In the genomic region with DNA sequence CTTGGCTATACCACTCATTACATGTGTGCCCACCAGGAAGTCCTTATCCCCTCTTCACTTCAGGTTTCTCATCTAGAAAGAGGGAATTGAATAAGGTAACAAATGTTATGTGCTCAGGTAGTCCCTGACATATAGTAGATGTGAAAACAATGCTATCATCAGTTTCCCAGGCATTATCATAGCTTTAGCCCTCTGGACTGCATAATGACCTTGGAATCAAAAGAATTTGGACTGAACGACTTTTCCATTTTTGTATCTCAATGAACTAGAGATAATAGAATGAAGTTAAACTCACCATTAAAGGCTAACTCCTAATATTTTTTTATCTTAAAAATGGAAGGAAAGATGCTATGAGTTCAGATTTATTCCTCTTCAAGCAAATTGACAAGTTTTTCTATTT, we compare ENCODE assay signal across 8 cellular contexts.
"Had no signal": no experiment of that assay in that cellular context is flagged by ENCODE, and none has a peak within 500 bp of the region (broad histone marks: within the 10 kb centered on the region; RNA-seq: fewer than 3 reads in every experiment).

No MANE protein-coding gene starts in this region.

- H3K27ac ChIP-seq: GM23248 had no signal

- ATAC-seq: HCT116 had no signal

- DNase-seq: GOT3, H7, HFFc6, KBM-7 had no signal

- H3K9me3 ChIP-seq: HAP-1 had no signal

- H3K4me1 ChIP-seq: HAP-1 had no signal

- H3K4me3 ChIP-seq: GM23248, HAP-1 had no signal

- FAIRE-seq: HTR-8/SVneo had no signal

- H3K36me3 ChIP-seq: HAP-1 had no signal

- H3K9ac ChIP-seq: GM23248 had no signal
